8 cellular contexts compared by ENCODE assay signal in genomic region chr3:119469378-119470189, GRCh38. TPM values are rescaled to one million over a fixed set of nuclear protein-coding genes. Genes with fewer than 3 reads are reported as not detected.
DNase-seq lines count a peak whose midpoint lies in the region; ATAC-seq, FAIRE-seq and TF ChIP-seq lines count a peak whose summit lies in the region.

No MANE protein-coding gene starts in this region.

- H3K4me3 ChIP-seq in BE2C (ENCODE audit: low read depth, low read length), result peak overlapping the region; percentile 98
- H3K4me3 ChIP-seq in right atrium auricular region, result peak overlapping the region; percentile 82 to 98
- peak overlapping the region; percentile 92 for H3K4me3 ChIP-seq in rectal smooth muscle tissue (ENCODE audit: low read length)

- H3K4me1 ChIP-seq in BE2C, result peaks cover 4% of the 10 kb centered on the region
- peaks cover 0 to 23% of the 10 kb centered on the region in 2 donors for H3K4me1 ChIP-seq in right atrium auricular region
- peaks cover 3% of the 10 kb centered on the region for H3K4me1 ChIP-seq in rectal smooth muscle tissue (ENCODE audit: control insufficient read depth, insufficient read depth, low read length)

- H3K36me3 Mint-ChIP-seq in activated T-cell treated with anti-CD3 and anti-CD28 coated beads, Interleukin-2, amount 50 U/mL, for 72 hours (ENCODE audit: insufficient read depth in 2 of 2), result peaks cover 7 to 18% of the 10 kb centered on the region in 2 donors

- DNase-seq in BE2C (no peak), HTR-8/SVneo (ENCODE audit: insufficient read length, low spot score) (peak; percentile 22), right atrium auricular region (ENCODE audit: low spot score) (no peak), HuH-7.5 (ENCODE audit: low spot score) (no peak), NCI-H2196 treated with DMSO at 0.1 percent for 48 hours (lab: John Stamatoyannopoulos, UW; ENCODE audit: unreplicated experiment) (no peak)
- no peak for DNase-seq in activated T-cell treated with anti-CD3 and anti-CD28 coated beads, Interleukin-2, amount 50 U/mL, for 72 hours

- H3K36me3 ChIP-seq in BE2C (peaks cover 7% of the 10 kb centered on the region), right atrium auricular region (peaks cover 17% of the 10 kb centered on the region), rectal smooth muscle tissue (ENCODE audit: control insufficient read depth, insufficient read depth, low read length) (no peaks in the 10 kb centered on the region)

- no peaks in the 10 kb centered on the region for H3K9me3 ChIP-seq in BE2C
- H3K9me3 ChIP-seq in right atrium auricular region, result no peaks in the 10 kb centered on the region

- no peaks in the 10 kb centered on the region for H3K9me3 Mint-ChIP-seq in activated T-cell treated with anti-CD3 and anti-CD28 coated beads, Interleukin-2, amount 50 U/mL, for 72 hours

- TF ChIP-seq CTCF in BE2C (IDR thresholded peaks at IDR 0.05; ENCODE audit: low read depth, low read length) (no peak), right atrium auricular region (IDR thresholded peaks at IDR 0.05) (no peak)

- peak overlapping the region; percentile 94 for H3K27ac Mint-ChIP-seq in activated T-cell treated with anti-CD3 and anti-CD28 coated beads, Interleukin-2, amount 50 U/mL, for 72 hours

- peak overlapping the region; percentile 89 to 93 for H3K4me3 Mint-ChIP-seq in activated T-cell treated with anti-CD3 and anti-CD28 coated beads, Interleukin-2, amount 50 U/mL, for 72 hours

- ATAC-seq in GM19023 (IDR thresholded peaks at IDR 0.05; ENCODE audit: unreplicated experiment), result peak; percentile 58
- peak in 1 of 2 donors; percentile 39 for ATAC-seq in activated T-cell treated with anti-CD3 and anti-CD28 coated beads, Interleukin-2, amount 50 U/mL, for 72 hours (replicated peaks in 1 of 2)

- peaks cover 37% of the 10 kb centered on the region for H3K4me1 Mint-ChIP-seq in activated T-cell treated with anti-CD3 and anti-CD28 coated beads, Interleukin-2, amount 50 U/mL, for 72 hours (ENCODE audit: low read depth)

- no peaks in the 10 kb centered on the region for H3K27me3 Mint-ChIP-seq in activated T-cell treated with anti-CD3 and anti-CD28 coated beads, Interleukin-2, amount 50 U/mL, for 72 hours (ENCODE audit: low read depth)

- H3K27ac ChIP-seq in right atrium auricular region, result peak overlapping the region; percentile 79 to 86
- H3K27ac ChIP-seq in rectal smooth muscle tissue (ENCODE audit: low read depth, low read length), result no peak overlapping the region

- peak overlapping the region; percentile 45 for H3K9ac ChIP-seq in rectal smooth muscle tissue (ENCODE audit: low read length)

- FAIRE-seq in HTR-8/SVneo (lab: Jason Lieb, UNC), result no peak

- no peaks in the 10 kb centered on the region for H3K27me3 ChIP-seq in BE2C
- H3K27me3 ChIP-seq in right atrium auricular region, result no peaks in the 10 kb centered on the region
- H3K27me3 ChIP-seq in rectal smooth muscle tissue (ENCODE audit: control insufficient read depth, insufficient read depth, low read length), result no peaks in the 10 kb centered on the region

RNA-seq across cellular contexts. Expression of gene POGLUT1, which starts 0.8 kb away (rescaled TPM):
- polyA plus RNA-seq in BE2C (2012; ENCODE audit: insufficient read depth, insufficient read length, low read depth), result 39.8 TPM
- 10 to 100 TPM; 35.4 to 48.4 TPM for total RNA-seq in activated T-cell treated with anti-CD3 and anti-CD28 coated beads, Interleukin-2, amount 50 U/mL, for 72 hours
- total RNA-seq in right atrium auricular region, result 1 to 10 TPM; 6.8 to 8.4 TPM

RNA-seq across cellular contexts. Expression of gene TMEM39A, which starts 6.2 kb away (rescaled TPM):
- 44.3 TPM for polyA plus RNA-seq in BE2C (2012; ENCODE audit: insufficient read depth, insufficient read length, low read depth)
- 10 to 100 TPM; 47.7 to 67.4 TPM for total RNA-seq in activated T-cell treated with anti-CD3 and anti-CD28 coated beads, Interleukin-2, amount 50 U/mL, for 72 hours
- total RNA-seq in right atrium auricular region, result 10 to 100 TPM; 21.2 to 21.5 TPM

RNA-seq across cellular contexts. Expression of gene TIMMDC1, which starts 28.8 kb away (rescaled TPM):
- 107 TPM for polyA plus RNA-seq in BE2C (2012; ENCODE audit: insufficient read depth, insufficient read length, low read depth)
- 10 to 100 TPM; 89.6 to 89.9 TPM for total RNA-seq in activated T-cell treated with anti-CD3 and anti-CD28 coated beads, Interleukin-2, amount 50 U/mL, for 72 hours
- total RNA-seq in right atrium auricular region, result 100 to 1,000 TPM in 1 of 2 donors, 10 to 100 TPM in 1; 79.9 to 108 TPM
